Comparison of ENCODE assay signal across 24 cellular contexts in the genomic region with DNA sequence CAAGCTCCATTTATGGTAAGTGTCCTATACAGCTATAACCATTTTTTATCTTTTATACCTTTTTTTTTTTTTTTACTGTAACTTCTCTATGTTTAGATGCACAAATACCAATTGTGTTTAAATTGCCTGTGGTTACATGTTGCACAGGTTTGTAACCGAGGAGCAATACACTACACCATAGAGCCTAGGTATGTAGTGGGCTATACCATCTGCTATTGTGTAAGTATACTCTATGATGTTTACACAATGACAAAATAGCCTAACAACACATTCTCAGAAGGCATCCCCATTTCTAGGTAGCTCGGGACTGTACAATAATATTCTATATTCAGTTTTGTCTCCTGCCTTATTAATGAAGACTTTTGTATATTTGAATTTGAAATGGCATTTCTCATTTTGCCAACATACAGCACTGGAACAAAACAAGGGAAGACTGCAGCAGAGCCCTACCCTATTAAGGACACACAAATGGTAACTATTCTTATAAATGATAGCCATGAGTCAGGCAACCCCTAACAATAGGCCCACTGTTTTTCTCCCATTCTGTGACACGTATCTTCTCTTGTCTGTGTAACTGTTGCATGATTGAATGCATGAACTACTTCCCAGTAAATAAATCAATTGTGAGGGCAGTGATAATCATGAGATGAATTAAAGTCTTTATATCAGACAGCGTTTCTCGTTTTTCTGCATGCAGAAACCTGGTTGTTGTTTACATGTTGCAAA.
DNase-seq lines count a peak whose midpoint lies in the region; ATAC-seq and TF ChIP-seq lines count a peak whose summit lies in the region.
"Had no signal": no experiment of that assay in that cellular context is flagged by ENCODE, and none has a peak within 500 bp of the region (broad histone marks: within the 10 kb centered on the region; RNA-seq: fewer than 3 reads in every experiment).

No MANE protein-coding gene starts in this region.

- H3K36me3 ChIP-seq in GM23338 (ENCODE audit: insufficient read depth) (no peaks in the 10 kb centered on the region), suprapubic skin (no peaks in the 10 kb centered on the region), OCI-LY7 (ENCODE audit: insufficient read depth, low read length) (no peaks in the 10 kb centered on the region)
- H3K36me3 ChIP-seq: heart right ventricle, lower lobe of right lung, pancreas, right lobe of liver, upper lobe of left lung had no signal

- no peaks in the 10 kb centered on the region for H3K36me3 Mint-ChIP-seq in GM23338 (ENCODE audit: low read depth)
- H3K36me3 Mint-ChIP-seq: brain had no signal

- H3K4me3 ChIP-seq in GM23338 (no peak overlapping the region), suprapubic skin (no peak overlapping the region), OCI-LY7 (ENCODE audit: low read depth, low read length, poor library complexity, severe bottlenecking) (no peak overlapping the region)
- H3K4me3 ChIP-seq: heart right ventricle, lower lobe of right lung, pancreas, right lobe of liver, upper lobe of left lung had no signal

- peaks cover 2% of the 10 kb centered on the region for H3K27me3 Mint-ChIP-seq in GM23338 (ENCODE audit: insufficient read depth, low read depth, poor library complexity)
- H3K27me3 Mint-ChIP-seq: brain had no signal

- POLR2A ChIA-PET in OCI-LY7 (lab: Charles Lee) = no interaction called here

- CTCF ChIA-PET in OCI-LY7 (lab: Charles Lee; ENCODE audit: unreplicated experiment) = no interaction called here

- TF ChIP-seq CTCF in GM23338 (conservative IDR thresholded peaks at IDR 0.05; ENCODE audit: low read depth in 2 of 2) (no peak), suprapubic skin (IDR thresholded peaks at IDR 0.05) (no peak), OCI-LY7 (conservative IDR thresholded peaks at IDR 0.05; ENCODE audit: low read length) (no peak)

- ATAC-seq in GM23338 (no peak), GM18861 (IDR thresholded peaks at IDR 0.05; ENCODE audit: unreplicated experiment) (no peak)
- ATAC-seq: activated T-cell treated with anti-CD3 and anti-CD28 coated beads, Interleukin-2, amount 50 U/mL, for 4 hours; heart right ventricle; lower lobe of right lung; pancreas; right lobe of liver had no signal

- no peak for TF ChIP-seq POLR2A in suprapubic skin (IDR thresholded peaks at IDR 0.05)

- H3K4me3 Mint-ChIP-seq in GM23338 = no peak overlapping the region
- H3K4me3 Mint-ChIP-seq: activated T-cell treated with anti-CD3 and anti-CD28 coated beads, Interleukin-2, amount 50 U/mL, for 4 hours; brain had no signal

- intact Hi-C loops in OCI-LY7 (cut with micrococcal nuclease; ENCODE audit: unreplicated experiment) = no loop called here

- DNase-seq in GM23338 (ENCODE audit: low spot score) (no peak), NCI-H748 (lab: John Stamatoyannopoulos, UW; ENCODE audit: unreplicated experiment) (peak; percentile 72), epithelial cell of prostate (ENCODE audit: low read depth, low spot score) (no peak), putamen (ENCODE audit: low spot score) (peak; percentile 26), suprapubic skin (ENCODE audit: low spot score in 2 of 2) (no peak), OCI-LY7 (ENCODE audit: low spot score) (no peak)
- DNase-seq: activated CD4-positive, alpha-beta T cell treated with anti-CD3 and anti-CD28 coated beads for 48 hours; activated naive CD4-positive, alpha-beta T cell; activated T-cell treated with anti-CD3 and anti-CD28 coated beads, Interleukin-2, amount 50 U/mL, for 4 hours; heart right ventricle; IMR-90; lower lobe of right lung; NCI-H1694 treated with DMSO at 0.1 percent for 48 hours; pancreas; right lobe of liver; RPMI8226; SK-N-SH; stimulated activated CD4-positive, alpha-beta T cell treated with anti-CD3 and anti-CD28 coated beads, Interleukin-12 subunit alpha, Interleukin-12 subunit beta, amount 100 ng/mL, for 4 hours; stimulated activated CD4-positive, alpha-beta T cell treated with anti-CD3 and anti-CD28 coated beads, Interleukin-4, amount 100 ng/mL, for 1 hour; upper lobe of left lung had no signal

- H4K20me1 ChIP-seq in GM23338 (replicated peaks; ENCODE audit: insufficient read depth) (no peaks in the 10 kb centered on the region), OCI-LY7 (ENCODE audit: insufficient read depth, low read length) (no peaks in the 10 kb centered on the region)

- no peaks in the 10 kb centered on the region for H3K79me2 ChIP-seq in GM23338 (replicated peaks; ENCODE audit: insufficient read depth)
- H3K79me2 ChIP-seq in OCI-LY7 (ENCODE audit: insufficient read depth, low read depth, low read length) = no peaks in the 10 kb centered on the region

- H3K9me2 ChIP-seq in GM23338 (ENCODE audit: insufficient read depth) = no peaks in the 10 kb centered on the region
- no peaks in the 10 kb centered on the region for H3K9me2 ChIP-seq in OCI-LY7 (ENCODE audit: insufficient read depth, low read length)
- H3K9me2 ChIP-seq: SK-N-SH had no signal

- 77% methylated on average over 5 of the region's 5 CpGs for WGBS in suprapubic skin

- BruUV-seq in OCI-LY7 (replicated peaks; lab: Mats Ljungman, UMichigan) = no TSS peak

- H3K27ac ChIP-seq in GM23338 (ENCODE audit: low read depth) (no peak overlapping the region), epithelial cell of prostate (peak overlapping the region; percentile 16), suprapubic skin (no peak overlapping the region), OCI-LY7 (ENCODE audit: low read depth, low read length, poor library complexity, severe bottlenecking) (no peak overlapping the region)
- H3K27ac ChIP-seq: C4-2B, heart right ventricle, lower lobe of right lung, pancreas, right lobe of liver, upper lobe of left lung, VCaP had no signal

- H3K4me2 ChIP-seq in GM23338 (no peak overlapping the region), OCI-LY7 (ENCODE audit: low read length) (no peak overlapping the region)
- H3K4me2 ChIP-seq: SK-N-SH had no signal

- H3K4me1 ChIP-seq in GM23338 (ENCODE audit: insufficient read depth) = no peaks in the 10 kb centered on the region
- no peaks in the 10 kb centered on the region for H3K4me1 ChIP-seq in suprapubic skin
- H3K4me1 ChIP-seq in OCI-LY7 (ENCODE audit: insufficient read depth, low read length, poor library complexity, severe bottlenecking) = no peaks in the 10 kb centered on the region
- H3K4me1 ChIP-seq: heart right ventricle, lower lobe of right lung, pancreas, right lobe of liver had no signal

- no peaks in the 10 kb centered on the region for H3K9me3 ChIP-seq in suprapubic skin
- H3K9me3 ChIP-seq in OCI-LY7 (ENCODE audit: low read length) = no peaks in the 10 kb centered on the region
- H3K9me3 ChIP-seq: heart right ventricle, lower lobe of right lung, pancreas, right lobe of liver, SK-N-SH, upper lobe of left lung had no signal

- H3K4me1 Mint-ChIP-seq in GM23338 = peaks cover 8% of the 10 kb centered on the region

- TF ChIP-seq EP300 in suprapubic skin (IDR thresholded peaks at IDR 0.05) = no peak

- H3K27me3 ChIP-seq in GM23338 (ENCODE audit: insufficient read depth) = no peaks in the 10 kb centered on the region
- no peaks in the 10 kb centered on the region for H3K27me3 ChIP-seq in suprapubic skin
- H3K27me3 ChIP-seq: heart right ventricle, pancreas, right lobe of liver, upper lobe of left lung had no signal

- H2AFZ ChIP-seq in GM23338 (no peak overlapping the region), OCI-LY7 (ENCODE audit: low read length) (no peak overlapping the region)

- H3K9me3 Mint-ChIP-seq in GM23338 = no peaks in the 10 kb centered on the region
- H3K9me3 Mint-ChIP-seq: activated T-cell treated with anti-CD3 and anti-CD28 coated beads, Interleukin-2, amount 50 U/mL, for 4 hours; brain had no signal

- no peaks in the 10 kb centered on the region for H3F3A ChIP-seq in GM23338 (replicated peaks; ENCODE audit: low read depth)

- H3K27ac Mint-ChIP-seq in GM23338 = peak overlapping the region; percentile 7; the same call in 1 of the 2 replicates

TF ChIP-seq in GM23338, 12 proteins besides CTCF, POLR2A, EP300 and RAD21:
- TF ChIP-seq JUNB (IDR thresholded peaks at IDR 0.05; ENCODE audit: unreplicated experiment) (no peak), EZH2phosphoT487 (IDR thresholded peaks at IDR 0.05; ENCODE audit: unreplicated experiment) (no peak), ZNF114 (CRISPR knock-in tag; IDR thresholded peaks at IDR 0.05) (no peak), POLR2AphosphoS5 (IDR thresholded peaks at IDR 0.05; ENCODE audit: low read depth) (no peak), ZNF331 (CRISPR knock-in tag; IDR thresholded peaks at IDR 0.05; ENCODE audit: low read depth) (no peak)
- TF ChIP-seq, protein P1, sequence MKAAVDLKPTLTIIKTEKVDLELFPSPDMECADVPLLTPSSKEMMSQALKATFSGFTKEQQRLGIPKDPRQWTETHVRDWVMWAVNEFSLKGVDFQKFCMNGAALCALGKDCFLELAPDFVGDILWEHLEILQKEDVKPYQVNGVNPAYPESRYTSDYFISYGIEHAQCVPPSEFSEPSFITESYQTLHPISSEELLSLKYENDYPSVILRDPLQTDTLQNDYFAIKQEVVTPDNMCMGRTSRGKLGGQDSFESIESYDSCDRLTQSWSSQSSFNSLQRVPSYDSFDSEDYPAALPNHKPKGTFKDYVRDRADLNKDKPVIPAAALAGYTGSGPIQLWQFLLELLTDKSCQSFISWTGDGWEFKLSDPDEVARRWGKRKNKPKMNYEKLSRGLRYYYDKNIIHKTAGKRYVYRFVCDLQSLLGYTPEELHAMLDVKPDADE (IDR thresholded peaks at IDR 0.05) = no peak
- TF ChIP-seq, protein P2, sequence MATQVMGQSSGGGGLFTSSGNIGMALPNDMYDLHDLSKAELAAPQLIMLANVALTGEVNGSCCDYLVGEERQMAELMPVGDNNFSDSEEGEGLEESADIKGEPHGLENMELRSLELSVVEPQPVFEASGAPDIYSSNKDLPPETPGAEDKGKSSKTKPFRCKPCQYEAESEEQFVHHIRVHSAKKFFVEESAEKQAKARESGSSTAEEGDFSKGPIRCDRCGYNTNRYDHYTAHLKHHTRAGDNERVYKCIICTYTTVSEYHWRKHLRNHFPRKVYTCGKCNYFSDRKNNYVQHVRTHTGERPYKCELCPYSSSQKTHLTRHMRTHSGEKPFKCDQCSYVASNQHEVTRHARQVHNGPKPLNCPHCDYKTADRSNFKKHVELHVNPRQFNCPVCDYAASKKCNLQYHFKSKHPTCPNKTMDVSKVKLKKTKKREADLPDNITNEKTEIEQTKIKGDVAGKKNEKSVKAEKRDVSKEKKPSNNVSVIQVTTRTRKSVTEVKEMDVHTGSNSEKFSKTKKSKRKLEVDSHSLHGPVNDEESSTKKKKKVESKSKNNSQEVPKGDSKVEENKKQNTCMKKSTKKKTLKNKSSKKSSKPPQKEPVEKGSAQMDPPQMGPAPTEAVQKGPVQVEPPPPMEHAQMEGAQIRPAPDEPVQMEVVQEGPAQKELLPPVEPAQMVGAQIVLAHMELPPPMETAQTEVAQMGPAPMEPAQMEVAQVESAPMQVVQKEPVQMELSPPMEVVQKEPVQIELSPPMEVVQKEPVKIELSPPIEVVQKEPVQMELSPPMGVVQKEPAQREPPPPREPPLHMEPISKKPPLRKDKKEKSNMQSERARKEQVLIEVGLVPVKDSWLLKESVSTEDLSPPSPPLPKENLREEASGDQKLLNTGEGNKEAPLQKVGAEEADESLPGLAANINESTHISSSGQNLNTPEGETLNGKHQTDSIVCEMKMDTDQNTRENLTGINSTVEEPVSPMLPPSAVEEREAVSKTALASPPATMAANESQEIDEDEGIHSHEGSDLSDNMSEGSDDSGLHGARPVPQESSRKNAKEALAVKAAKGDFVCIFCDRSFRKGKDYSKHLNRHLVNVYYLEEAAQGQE (IDR thresholded peaks at IDR 0.05; ENCODE audit: unreplicated experiment) = no peak

Comparison
In these comparisons a context has a peak if more than half of its experiments do, and no peak if none do; other contexts are left out.
1. DNase-seq: peak in NCI-H748 (single experiment) and putamen (single experiment); none in GM23338 (single experiment), epithelial cell of prostate (single experiment), suprapubic skin (0 of 2) and OCI-LY7 (single experiment).